21 cellular contexts compared by ENCODE assay signal in genomic region chr18:7233398-7233797, GRCh38. TPM values are rescaled to one million over a fixed set of nuclear protein-coding genes. Genes with fewer than 3 reads are reported as not detected.
DNase-seq lines count a peak whose midpoint lies in the region; ATAC-seq and TF ChIP-seq lines count a peak whose summit lies in the region.
"Had no signal": no experiment of that assay in that cellular context is flagged by ENCODE, and none has a peak within 500 bp of the region (broad histone marks: within the 10 kb centered on the region; RNA-seq: fewer than 3 reads in every experiment).

No MANE protein-coding gene starts in this region.

- DNase-seq in NCI-H2029 treated with DMSO at 0.1 percent for 48 hours (lab: John Stamatoyannopoulos, UW) (peak; percentile 33), NCI-H2196 (lab: John Stamatoyannopoulos, UW; ENCODE audit: unreplicated experiment) (peak; percentile 86), left ventricle myocardium superior (no peak), psoas muscle (no peak), T-helper 2 cell (no peak), NCI-H446 (lab: John Stamatoyannopoulos, UW) (no peak)
- DNase-seq: Calu3; CD8-positive, alpha-beta T cell; GF-D8; GM23248; IMR-90; NCI-H1048; NCI-H1436; NCI-H2081; NCI-H446 treated with DMSO at 0.1 percent for 48 hours; Peyer's patch; SW 1271 had no signal

- intact Hi-C loops in left ventricle myocardium superior (cut with micrococcal nuclease): no loop called here
- intact Hi-C loops in psoas muscle (cut with DNase I): no loop called here

- no peak for TF ChIP-seq CTCF in psoas muscle (IDR thresholded peaks at IDR 0.05)

- H3K4me3 ChIP-seq in psoas muscle: peak overlapping the region; percentile 77
- H3K4me3 ChIP-seq: BLaER1 treated with 17β-estradiol and CSF1 and Interleukin-3, amounts not matched to agents 10 nM and 100 nM; GM23248; HAP-1; Peyer's patch had no signal

- H3K27ac ChIP-seq in psoas muscle: peak overlapping the region; percentile 96
- H3K27ac ChIP-seq: BLaER1 treated with 17β-estradiol and CSF1 and Interleukin-3, amounts not matched to agents 10 nM and 100 nM; GM23248; Peyer's patch had no signal

- H3K9me3 ChIP-seq in psoas muscle: no peaks in the 10 kb centered on the region
- H3K9me3 ChIP-seq: BLaER1 treated with 17β-estradiol and CSF1 and Interleukin-3, amounts not matched to agents 10 nM and 100 nM; HAP-1; Peyer's patch had no signal

- ATAC-seq in left ventricle myocardium superior (peak; percentile 23), psoas muscle (peak; percentile 42 to 57 (median 48)), GM21526 (IDR thresholded peaks at IDR 0.05; ENCODE audit: low FRiP score, unreplicated experiment) (no peak)
- ATAC-seq: CD8-positive, alpha-beta T cell had no signal

- H3K27me3 ChIP-seq in psoas muscle (ENCODE audit: insufficient read depth in 3 of 3, low read length in 2 of 3): no peaks in the 10 kb centered on the region
- H3K27me3 ChIP-seq: BLaER1 treated with 17β-estradiol and CSF1 and Interleukin-3, amounts not matched to agents 10 nM and 100 nM; Peyer's patch had no signal

- no peaks in the 10 kb centered on the region for H3K36me3 ChIP-seq in psoas muscle (ENCODE audit: insufficient read depth in 1 of 2, low read depth in 1 of 2)
- H3K36me3 ChIP-seq: BLaER1 treated with 17β-estradiol and CSF1 and Interleukin-3, amounts not matched to agents 10 nM and 100 nM; HAP-1; Peyer's patch had no signal

- H3K4me1 ChIP-seq in psoas muscle: peaks cover 44% of the 10 kb centered on the region
- H3K4me1 ChIP-seq: BLaER1 treated with 17β-estradiol and CSF1 and Interleukin-3, amounts not matched to agents 10 nM and 100 nM; HAP-1; Peyer's patch had no signal

- WGBS in psoas muscle, 3 donors: 20 to 36% (median 30%) methylated on average over 8 of the region's 8 CpGs

RNA-seq across cellular contexts. Expression of gene LRRC30, which starts 2.5 kb away (rescaled TPM):
- total RNA-seq in left ventricle myocardium superior (not detected), psoas muscle (10 to 100 TPM in 1 of 4 donors, 1 to 10 TPM in 3; 1.4 to 11.2 (median 4.9) TPM)
- polyA plus RNA-seq in psoas muscle: 10 to 100 TPM in 1 of 3 donors, 1 to 10 TPM in 1, not detected in 1; 5.6 to 21.7 TPM
- total RNA-seq: Calu3; CD8-positive, alpha-beta T cell; GM23248; IMR-90; M059J; Peyer's patch had no signal
- polyA plus RNA-seq: GM23248, IMR-90 had no signal

Comparison
In these comparisons a context has a peak if more than half of its experiments do, and no peak if none do; other contexts are left out.
1. DNase-seq: peak in NCI-H2029 treated with DMSO at 0.1 percent for 48 hours (single experiment) and NCI-H2196 (single experiment); none in left ventricle myocardium superior (single experiment), psoas muscle (0 of 2), T-helper 2 cell (0 of 5) and NCI-H446 (0 of 2).